6 cellular contexts compared by ENCODE assay signal in the genomic region with DNA sequence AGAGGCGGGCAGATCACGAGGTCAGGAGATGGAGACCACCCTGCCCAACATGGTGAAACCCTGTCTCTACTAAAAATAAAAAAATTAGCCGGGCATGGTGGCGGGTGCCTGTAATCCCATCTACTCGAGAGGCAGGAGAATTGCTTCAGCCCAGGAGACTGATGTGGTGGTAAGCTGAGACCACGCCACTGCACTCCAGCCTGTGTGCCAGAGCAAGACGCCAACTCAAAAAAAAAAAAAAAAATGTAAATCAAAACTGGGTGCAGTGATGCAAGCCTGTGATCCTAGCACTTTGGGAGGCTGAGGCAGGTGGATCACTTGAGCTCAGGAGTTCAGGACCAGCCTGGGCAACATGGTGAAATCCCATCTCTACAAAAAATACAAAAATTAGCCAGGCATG. TPM values are rescaled to one million over a fixed set of nuclear protein-coding genes. Genes with fewer than 3 reads are reported as not detected.
DNase-seq lines count a peak whose midpoint lies in the region; ATAC-seq and TF ChIP-seq lines count a peak whose summit lies in the region.
"Not testable (repeated sequence)": the region's sequence is repeated elsewhere in the genome, so short reads cannot be mapped to it uniquely, and the experiment has no call there.

No MANE protein-coding gene starts in this region.

- not testable (repeated sequence) for H3K27ac ChIP-seq in CD4-positive, CD25-positive, alpha-beta regulatory T cell (ENCODE audit: insufficient read depth, low read length, poor library complexity, severe bottlenecking); HEK293 (ENCODE audit: extremely low read depth, low read depth, low read length); psoas muscle

- not testable (repeated sequence) for H3K27me3 Mint-ChIP-seq in CD4-positive, CD25-positive, alpha-beta regulatory T cell; T-helper 17 cell; effector memory CD8-positive, alpha-beta T cell; naive B cell

- not testable (repeated sequence) for H3K4me3 ChIP-seq in CD4-positive, CD25-positive, alpha-beta regulatory T cell (ENCODE audit: low read depth, low read length); HEK293 (ENCODE audit: low read depth, low read length); psoas muscle

- H3K36me3 ChIP-seq in CD4-positive, CD25-positive, alpha-beta regulatory T cell (ENCODE audit: control insufficient read depth, insufficient read depth, low read length); HEK293 (ENCODE audit: control insufficient read depth in 2 of 2, insufficient read depth in 1 of 2, low read length in 2 of 2); psoas muscle (ENCODE audit: insufficient read depth in 1 of 2, low read depth in 1 of 2): not testable (repeated sequence)

- peaks cover 25% of the 10 kb centered on the region for H3K36me3 Mint-ChIP-seq in CD4-positive, CD25-positive, alpha-beta regulatory T cell
- not testable (repeated sequence) for H3K36me3 Mint-ChIP-seq in T-helper 17 cell (ENCODE audit: low read depth)
- peaks cover 35% of the 10 kb centered on the region for H3K36me3 Mint-ChIP-seq in effector memory CD8-positive, alpha-beta T cell (ENCODE audit: insufficient read depth)
- peaks cover 9 to 16% of the 10 kb centered on the region in 2 donors for H3K36me3 Mint-ChIP-seq in naive B cell

- not testable (repeated sequence) for ATAC-seq in CD4-positive, CD25-positive, alpha-beta regulatory T cell (ENCODE audit: low read depth in 2 of 2); T-helper 17 cell; effector memory CD8-positive, alpha-beta T cell (replicated peaks); naive B cell (ENCODE audit: low read depth in 2 of 2)
- ATAC-seq in psoas muscle = peak; percentile 30 to 67 (median 45)

- not testable (repeated sequence) for H3K9me3 ChIP-seq in CD4-positive, CD25-positive, alpha-beta regulatory T cell (ENCODE audit: control insufficient read depth in 2 of 2, low read length in 2 of 2); HEK293 (ENCODE audit: control insufficient read depth, insufficient read depth, low read depth, low read length); T-helper 17 cell (ENCODE audit: control insufficient read depth, low read length, poor library complexity, severe bottlenecking); psoas muscle

- not testable (repeated sequence) for H3K27me3 ChIP-seq in CD4-positive, CD25-positive, alpha-beta regulatory T cell (ENCODE audit: control insufficient read depth, insufficient read depth, low read length); psoas muscle (ENCODE audit: insufficient read depth in 3 of 3, low read length in 2 of 3)

- peak overlapping the region in 3 of 4 donors; percentile 24 to 78 (median 34) for H3K4me3 Mint-ChIP-seq in CD4-positive, CD25-positive, alpha-beta regulatory T cell
- H3K4me3 Mint-ChIP-seq in T-helper 17 cell = not testable (repeated sequence)
- peak overlapping the region in 1 of 2 donors; percentile 42 for H3K4me3 Mint-ChIP-seq in effector memory CD8-positive, alpha-beta T cell
- H3K4me3 Mint-ChIP-seq in naive B cell = peak overlapping the region in 4 of 8 donors; percentile 17 to 73 (median 55)

- TF ChIP-seq CTCF in HEK293 (tag by site-specific recombination; IDR thresholded peaks at IDR 0.05); psoas muscle (IDR thresholded peaks at IDR 0.05): not testable (repeated sequence)

- intact Hi-C loops in psoas muscle (cut with DNase I) = loop anchor here in 1 of 2 donors (5.0 kb wide), 1 partner anchor 35 kb away; no protein-coding TSS in a partner anchor

- H3K27ac Mint-ChIP-seq in CD4-positive, CD25-positive, alpha-beta regulatory T cell = peak overlapping the region in 2 of 3 donors; percentile 31 to 82
- H3K27ac Mint-ChIP-seq in T-helper 17 cell (peak overlapping the region; percentile 76), naive B cell (peak overlapping the region in 4 of 6 donors; percentile 62 to 88 (median 78))
- H3K27ac Mint-ChIP-seq in effector memory CD8-positive, alpha-beta T cell = peak overlapping the region; percentile 5 to 86

- peaks cover 76% of the 10 kb centered on the region for H3K4me1 ChIP-seq in CD4-positive, CD25-positive, alpha-beta regulatory T cell (ENCODE audit: control insufficient read depth, insufficient read depth, low read length, poor library complexity, severe bottlenecking)
- H3K4me1 ChIP-seq in HEK293 (ENCODE audit: control insufficient read depth, insufficient read depth, low read length) = not testable (repeated sequence)
- peaks cover 54% of the 10 kb centered on the region for H3K4me1 ChIP-seq in psoas muscle

- H3K9me3 Mint-ChIP-seq in CD4-positive, CD25-positive, alpha-beta regulatory T cell; effector memory CD8-positive, alpha-beta T cell; naive B cell: not testable (repeated sequence)

- POLR2A ChIA-PET in HEK293 (lab: Yijun Ruan, JAX) = interaction anchor here (0.6 to 0.8 kb wide), 2 partner anchors 54 to 310 kb away, joined by 3 to 4 read pairs; no protein-coding TSS in a partner anchor

- peaks cover 30 to 93% (median 63%) of the 10 kb centered on the region in 4 donors for H3K4me1 Mint-ChIP-seq in CD4-positive, CD25-positive, alpha-beta regulatory T cell
- H3K4me1 Mint-ChIP-seq in T-helper 17 cell = peaks cover 64% of the 10 kb centered on the region
- H3K4me1 Mint-ChIP-seq in effector memory CD8-positive, alpha-beta T cell (ENCODE audit: low read depth in 2 of 2) = peaks cover 55 to 74% of the 10 kb centered on the region in 2 donors
- H3K4me1 Mint-ChIP-seq in naive B cell = peaks cover 63 to 95% (median 87%) of the 10 kb centered on the region in 3 donors

- WGBS in psoas muscle, 3 donors = 60 to 78% (median 60%) methylated on average over 7 of the region's 7 CpGs

- CTCF ChIA-PET in HEK293 (lab: Yijun Ruan, JAX) = interaction anchor here (0.6 to 0.8 kb wide), 3 partner anchors 84 to 97 kb away, joined by 3 to 4 read pairs (median 3); no protein-coding TSS in a partner anchor

- DNase-seq in CD4-positive, CD25-positive, alpha-beta regulatory T cell; T-helper 17 cell; effector memory CD8-positive, alpha-beta T cell; naive B cell; psoas muscle: not testable (repeated sequence)

TF ChIP-seq in HEK293, 187 proteins besides CTCF, POLR2A, EP300 and RAD21:
- 0 out of 2 replicates have a peak, but pooled peaks have one; percentile 25 for TF ChIP-seq ZNF600 (tag by site-specific recombination; IDR thresholded peaks at IDR 0.05)

RNA-seq across cellular contexts. Expression of gene WASF2, which starts 17.9 kb away (rescaled TPM):
- 175 TPM for total RNA-seq in CD4-positive, CD25-positive, alpha-beta regulatory T cell
- polyA plus RNA-seq in CD4-positive, CD25-positive, alpha-beta regulatory T cell = 10 to 100 TPM; 55.3 to 85.3 (median 61.8) TPM
- total RNA-seq in T-helper 17 cell (100 to 1,000 TPM; 124 to 144 TPM), psoas muscle (10 to 100 TPM; 29.4 to 40.6 (median 35.9) TPM)
- polyA plus RNA-seq in naive B cell (ENCODE audit: low read depth in 6 of 6) (100 to 1,000 TPM in 2 of 6 donors, 10 to 100 TPM in 4; 33.1 to 121 (median 83.3) TPM), psoas muscle (10 to 100 TPM in 2 of 3 donors, 1 to 10 TPM in 1; 7.9 to 14.2 (median 11.3) TPM)
